Comparison of ENCODE assay signal across 12 cellular contexts in genomic region chr7:152402384-152403250, GRCh38. TPM values are rescaled to one million over a fixed set of nuclear protein-coding genes. Genes with fewer than 3 reads are reported as not detected.
DNase-seq lines count a peak whose midpoint lies in the region; ATAC-seq, FAIRE-seq and TF ChIP-seq lines count a peak whose summit lies in the region.
"Had no signal": no experiment of that assay in that cellular context is flagged by ENCODE, and none has a peak within 500 bp of the region (broad histone marks: within the 10 kb centered on the region; RNA-seq: fewer than 3 reads in every experiment).

No MANE protein-coding gene starts in this region.

- peaks cover 0 to 4% of the 10 kb centered on the region in 2 experiments; a peak in 2 of 5 replicates for H3K4me1 ChIP-seq in K562 (replicated peaks in 1 of 2; ENCODE audit: control insufficient read depth in 2 of 2, insufficient read depth in 2 of 2, low read length in 2 of 2)

- no peaks in the 10 kb centered on the region; the same call in 1 of the 2 replicates for H4K20me1 ChIP-seq in K562 (replicated peaks; ENCODE audit: control insufficient read depth, insufficient read depth, low read length)

- in situ Hi-C loops in K562 (cut with MboI): no loop called here

- no peak overlapping the region for H3K27ac ChIP-seq in K562 (ENCODE audit: extremely low read depth, low read depth, low read length)

- no TSS peak for BruUV-seq in K562 (replicated peaks; lab: Mats Ljungman, UMichigan)

- intact Hi-C loops in K562 (cut with micrococcal nuclease): no loop called here

- 23% methylated on average over 5 of the region's 5 CpGs for WGBS in K562 (ENCODE audit: insufficient coverage, low coverage, missing lambda C conversion rate)

- TF ChIP-seq RAD21 in K562 (CRISPR knock-in tag; conservative IDR thresholded peaks at IDR 0.05 in 1 of 2, IDR thresholded peaks at IDR 0.05 in 1 of 2): no peak

- H3K9me1 ChIP-seq in K562 (ENCODE audit: control insufficient read depth, insufficient read depth, low read length): no peaks in the 10 kb centered on the region

- no peak for TF ChIP-seq EP300 in K562 (IDR thresholded peaks at IDR 0.05; ENCODE audit: low read length)

- H3K36me3 ChIP-seq in K562 (ENCODE audit: control insufficient read depth, insufficient read depth, low read length): peaks cover 3% of the 10 kb centered on the region; the same call in 1 of the 3 replicates

- no peak for TF ChIP-seq CTCF in K562 (IDR thresholded peaks at IDR 0.05 in 2 of 3, conservative IDR thresholded peaks at IDR 0.05 in 1 of 3; ENCODE audit: insufficient read depth in 2 of 3, low read depth in 1 of 3, low read length in 3 of 3)

- POLR2A ChIA-PET in K562 (lab: Yijun Ruan, JAX): no interaction called here

- H3K9me3 ChIP-seq in K562 (replicated peaks; ENCODE audit: control insufficient read depth, insufficient read depth, low read depth, low read length): no peaks in the 10 kb centered on the region

- DNase-seq in HT1080 (ENCODE audit: low read depth): peak; percentile 67
- DNase-seq in K562 (ENCODE audit: extremely low read depth in 1 of 4, low spot score in 3 of 4): no peak
- DNase-seq in left lobe of liver (ENCODE audit: low spot score): no peak
- DNase-seq in urothelium cell line (ENCODE audit: low spot score): peak; percentile 6
- DNase-seq: amniotic stem cell; left cardiac atrium; naive thymus-derived CD8-positive, alpha-beta T cell; SW 1271 had no signal

- no peak overlapping the region for H3K4me2 ChIP-seq in K562 (ENCODE audit: insufficient read depth, low read length)

- TF ChIP-seq POLR2A in K562 (conservative IDR thresholded peaks at IDR 0.05): no peak

- no peak overlapping the region for H2AFZ ChIP-seq in K562 (ENCODE audit: low read depth, low read length)

- ATAC-seq in K562: no peak
- peak; percentile 14 for ATAC-seq in left lobe of liver
- no peak for ATAC-seq in HG03039 (IDR thresholded peaks at IDR 0.05; ENCODE audit: unreplicated experiment)
- no peak for ATAC-seq in HG03571 (IDR thresholded peaks at IDR 0.05; ENCODE audit: unreplicated experiment)
- ATAC-seq in HG02588 (IDR thresholded peaks at IDR 0.05; ENCODE audit: unreplicated experiment): no peak
- ATAC-seq: naive thymus-derived CD8-positive, alpha-beta T cell; WTC11 had no signal

- H3K9ac ChIP-seq in K562 (ENCODE audit: insufficient read depth in 1 of 2, low read depth in 2 of 2, low read length in 2 of 2): no peak overlapping the region

- H3K4me3 ChIP-seq in K562: no peak overlapping the region

- H3K27me3 ChIP-seq in K562 (ENCODE audit: control insufficient read depth in 2 of 2, insufficient read depth in 2 of 2, low read length in 2 of 2): no peaks in the 10 kb centered on the region

- no peak for FAIRE-seq in K562 (lab: Jason Lieb, UNC)
- no peak for FAIRE-seq in urothelium cell line (lab: Jason Lieb, UNC)

- H3K79me2 ChIP-seq in K562 (ENCODE audit: control insufficient read depth, insufficient read depth, low read length): peaks cover 96% of the 10 kb centered on the region

- CTCF ChIA-PET in K562 (lab: Yijun Ruan, JAX; ENCODE audit: low intra/inter-chr PET ratio): no interaction called here

TF ChIP-seq in K562, 482 proteins besides CTCF, POLR2A, EP300 and RAD21:
- TF ChIP-seq REST (CRISPR knock-in tag; IDR thresholded peaks at IDR 0.05; ENCODE audit: low read depth) (no peak), ZBTB11 (CRISPR knock-in tag; IDR thresholded peaks at IDR 0.05) (no peak), POLR2H (tag; IDR thresholded peaks at IDR 0.05; ENCODE audit: low read depth) (0 out of 2 replicates have a peak, but pooled peaks have one; percentile 29)
TF ChIP-seq in K562: peak in this region for 1.

RNA-seq across cellular contexts. Expression of gene KMT2C, which starts 33.2 kb away (rescaled TPM):
- total RNA-seq in HT1080 (2014; rRNA removed; shearing (Covaris generic)): 7.5 and 11.3 TPM in 2 replicates
- 6.1 and 8.8 TPM in 2 replicates for polyA plus RNA-seq in HT1080 (2015; cell fraction: cytosol; rRNA removed)
- 23.9 and 24.9 TPM in 2 replicates for polyA plus RNA-seq in HT1080 (2015; cell fraction: nucleus; rRNA removed)
- total RNA-seq in K562 (2011; cell fraction: chromatin; rRNA removed; ENCODE audit: low replicate concordance): 166 and 463 TPM in 2 replicates
- total RNA-seq in K562 (2011; cell fraction: nucleolus; rRNA removed): 68.5 and 102 TPM in 2 replicates
- 172 and 242 TPM in 2 replicates for total RNA-seq in K562 (2011; cell fraction: nucleoplasm; rRNA removed)
- total RNA-seq in K562 (2014; rRNA removed): 28.5 and 35.6 TPM in 2 replicates
- total RNA-seq in K562 (2014; rRNA removed; fragmentation: Illumina TruSeq; extraction: Trizol): 35.8 and 36.2 TPM in 2 replicates
- 34.4 and 36.6 TPM in 2 replicates for total RNA-seq in K562 (2015; rRNA removed; fragmentation: Illumina TruSeq; extraction: Trizol)
- 62.1 and 67.8 TPM in 2 replicates for total RNA-seq in K562 (2021)
- polyA plus RNA-seq in K562 (2011; rRNA removed): 18.3 and 18.9 TPM in 2 replicates
- polyA plus RNA-seq in K562 (2011; cell fraction: cytosol; rRNA removed): 11.3 and 15.9 TPM in 2 replicates
- 55.9 and 66.9 TPM in 2 replicates for polyA plus RNA-seq in K562 (2011; cell fraction: nucleus; rRNA removed)
- 13.2 and 15.7 TPM in 2 replicates for polyA plus RNA-seq in K562 (2012)
- 27.1 and 27.3 TPM in 2 replicates for polyA plus RNA-seq in K562 (2014; fragmentation: Illumina TruSeq; extraction: Trizol)
- 10 to 100 TPM in 1 of 2 experiments, 1 to 10 TPM in 1; 4.9 to 13.0 TPM for polyA plus RNA-seq in K562 (2014; fragmentation: Nextera tagmentation; extraction: Ambion mirVana)
- polyA plus RNA-seq in K562 (2014; rRNA removed): 19.4 and 21.4 TPM in 2 replicates
- 118 and 126 TPM in 2 replicates for polyA minus RNA-seq in K562 (2011; rRNA and poly(A)+ RNA removed)
- polyA minus RNA-seq in K562 (2011; cell fraction: cytosol; rRNA and poly(A)+ RNA removed): 40.0 and 46.3 TPM in 2 replicates
- polyA minus RNA-seq in K562 (2011; cell fraction: nucleus; rRNA and poly(A)+ RNA removed): 89.1 and 146 TPM in 2 replicates
- total RNA-seq in left lobe of liver: 34.5 TPM

Comparison
In these comparisons a context has a peak if more than half of its experiments do, and no peak if none do; other contexts are left out.
1. DNase-seq: peak in HT1080 (single experiment) and urothelium cell line (single experiment); none in K562 (0 of 4) and left lobe of liver (single experiment).